In the genomic region with DNA sequence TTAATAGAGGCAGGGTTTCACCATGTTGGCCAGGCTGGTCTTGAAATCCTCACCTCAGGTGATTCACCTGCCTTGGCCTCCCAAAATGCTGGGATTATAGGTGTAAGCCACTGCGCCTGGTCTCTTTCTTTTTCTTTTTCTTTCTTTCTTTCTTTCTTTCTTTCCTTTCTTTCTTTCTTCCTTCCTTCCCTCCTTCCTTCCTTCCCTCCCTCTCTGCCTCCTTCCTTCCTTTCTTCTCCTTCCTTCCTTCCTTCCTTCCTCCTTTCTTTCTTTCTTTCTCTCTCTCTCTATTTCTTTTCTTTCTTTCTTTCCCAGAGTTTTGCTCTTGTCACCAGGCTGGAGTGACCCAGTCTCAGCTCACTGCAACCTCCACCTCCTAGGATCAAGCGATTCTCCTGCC, we compare ENCODE assay signal across 13 cellular contexts. TPM values are rescaled to one million over a fixed set of nuclear protein-coding genes. Genes with fewer than 3 reads are reported as not detected.
"Had no signal": no experiment of that assay in that cellular context is flagged by ENCODE, and none has a peak within 500 bp of the region (broad histone marks: within the 10 kb centered on the region; RNA-seq: fewer than 3 reads in every experiment).

No MANE protein-coding gene starts in this region.

RNA-seq across cellular contexts. Expression of gene CATSPERD, which starts 12.7 kb away (rescaled TPM):
- total RNA-seq: activated B cell treated with CpG ODN at 0.5 μM for 24 hours; activated CD4-positive, alpha-beta memory T cell treated with anti-CD3 and anti-CD28 coated beads for 36 hours; activated CD4-positive, alpha-beta memory T cell treated with anti-CD3 and anti-CD28 coated beads, Interleukin-2, amount 10 ng/mL, durations not matched to agents 7 days and 5 days; activated CD4-positive, alpha-beta T cell treated with anti-CD3 and anti-CD28 coated beads for 36 hours; activated CD4-positive, alpha-beta T cell treated with anti-CD3 and anti-CD28 coated beads, Interleukin-2, amount 10 ng/mL, durations not matched to agents 24 days and 14 days; activated CD4-positive, alpha-beta T cell treated with anti-CD3 and anti-CD28 coated beads, Interleukin-2, amount 10 ng/mL, durations not matched to agents 7 days and 5 days; activated CD8-positive, alpha-beta memory T cell treated with anti-CD3 and anti-CD28 coated beads for 36 hours; activated CD8-positive, alpha-beta memory T cell treated with anti-CD3 and anti-CD28 coated beads, Interleukin-2, amount 10 ng/mL, durations not matched to agents 7 days and 5 days; activated CD8-positive, alpha-beta T cell treated with anti-CD3 and anti-CD28 coated beads for 36 hours; activated CD8-positive, alpha-beta T cell treated with anti-CD3 and anti-CD28 coated beads, Interleukin-2, amount 10 ng/mL, durations not matched to agents 7 days and 5 days; T-helper 1 cell treated with Interleukin-12 subunit alpha and Interleukin-12 subunit beta and Interleukin-4 antibody, amounts not matched to agents 30 ng/mL and 1 ng/mL, for 36 hours; T-helper 17 cell; T-helper 2 cell treated with Interferon-gamma antibody and Interleukin-4, amounts not matched to agents 100 ng/mL and 5 ng/mL, for 36 hours had no signal
